ENCODE assay signal across 1 cellular context in genomic region chr1:204262506-204263239, GRCh38.
TF ChIP-seq lines count a peak whose summit lies in the region.

No MANE protein-coding gene starts in this region.

TF ChIP-seq in IMR-90, 13 proteins besides CTCF, POLR2A, EP300 and RAD21:
- TF ChIP-seq MAFK (IDR thresholded peaks at IDR 0.05; ENCODE audit: low read depth, low read length) (no peak), MXI1 (IDR thresholded peaks at IDR 0.05; ENCODE audit: borderline replicate concordance, low read depth, low read length) (no peak)
